Comparison of ENCODE assay signal across 19 cellular contexts in genomic region chr11:11037162-11037732, GRCh38.
DNase-seq lines count a peak whose midpoint lies in the region; ATAC-seq and TF ChIP-seq lines count a peak whose summit lies in the region.
"Had no signal": no experiment of that assay in that cellular context is flagged by ENCODE, and none has a peak within 500 bp of the region (broad histone marks: within the 10 kb centered on the region; RNA-seq: fewer than 3 reads in every experiment).

No MANE protein-coding gene starts in this region.

- WGBS in esophagus muscularis mucosa: 50% methylated on average over 1 of the region's 4 CpGs

- no peak for TF ChIP-seq EP300 in esophagus muscularis mucosa (IDR thresholded peaks at IDR 0.05)

- intact Hi-C loops in activated CD8-positive, alpha-beta T cell treated with anti-CD3 and anti-CD28 coated beads for 36 hours (cut with micrococcal nuclease): loop anchor here (2.0 to 5.0 kb wide), 2 partner anchors 120 to 225 kb away; no protein-coding TSS in a partner anchor
- intact Hi-C loops in esophagus muscularis mucosa (cut with DNase I): loop anchor here (5.0 to 10.0 kb wide), 4 partner anchors 45 to 588 kb away; partner anchors contain the start of gene GALNT18

- peaks cover 2% of the 10 kb centered on the region for H3K4me1 Mint-ChIP-seq in activated CD8-positive, alpha-beta T cell treated with anti-CD3 and anti-CD28 coated beads, Interleukin-2, amount 10 ng/mL, durations not matched to agents 7 days and 5 days (ENCODE audit: low read depth)
- peaks cover 4% of the 10 kb centered on the region for H3K4me1 Mint-ChIP-seq in activated CD8-positive, alpha-beta T cell treated with anti-CD3 and anti-CD28 coated beads for 36 hours (ENCODE audit: low read depth)
- no peaks in the 10 kb centered on the region for H3K4me1 Mint-ChIP-seq in T-helper 2 cell treated with Interferon-gamma antibody and Interleukin-4, amounts not matched to agents 5 μg/mL and 100 μg/mL, for 36 hours (ENCODE audit: low read depth)
- H3K4me1 Mint-ChIP-seq: B cell had no signal

- peak; percentile 33 for ATAC-seq in activated CD8-positive, alpha-beta T cell treated with anti-CD3 and anti-CD28 coated beads, Interleukin-2, amount 10 ng/mL, durations not matched to agents 7 days and 5 days
- ATAC-seq in activated CD8-positive, alpha-beta T cell treated with anti-CD3 and anti-CD28 coated beads for 36 hours: no peak

- peaks cover 3% of the 10 kb centered on the region for H3K27me3 Mint-ChIP-seq in activated CD8-positive, alpha-beta T cell treated with anti-CD3 and anti-CD28 coated beads, Interleukin-2, amount 10 ng/mL, durations not matched to agents 7 days and 5 days (ENCODE audit: low read depth)
- H3K27me3 Mint-ChIP-seq in activated CD8-positive, alpha-beta T cell treated with anti-CD3 and anti-CD28 coated beads for 36 hours: no peaks in the 10 kb centered on the region
- H3K27me3 Mint-ChIP-seq in T-helper 2 cell treated with Interferon-gamma antibody and Interleukin-4, amounts not matched to agents 5 μg/mL and 100 μg/mL, for 36 hours (ENCODE audit: low read depth): peaks cover 3% of the 10 kb centered on the region
- H3K27me3 Mint-ChIP-seq: activated naive CD8-positive, alpha-beta T cell treated with anti-CD3 and anti-CD28 coated beads for 36 hours; stimulated activated naive CD8-positive, alpha-beta T cell treated with anti-CD3 and anti-CD28 coated beads, Interleukin-15, amount 100 ng/mL, for 72 hours had no signal

- no peak for TF ChIP-seq POLR2A in esophagus muscularis mucosa (IDR thresholded peaks at IDR 0.05; ENCODE audit: low read depth)

- H3K36me3 ChIP-seq in esophagus muscularis mucosa: no peaks in the 10 kb centered on the region
- H3K36me3 ChIP-seq in skeletal muscle tissue (ENCODE audit: control insufficient read depth in 3 of 3, insufficient read depth in 3 of 3, low read length in 3 of 3): no peaks in the 10 kb centered on the region
- H3K36me3 ChIP-seq: colonic mucosa had no signal

- no peak overlapping the region for H3K27ac Mint-ChIP-seq in activated CD8-positive, alpha-beta T cell treated with anti-CD3 and anti-CD28 coated beads, Interleukin-2, amount 10 ng/mL, durations not matched to agents 7 days and 5 days
- no peak overlapping the region for H3K27ac Mint-ChIP-seq in activated CD8-positive, alpha-beta T cell treated with anti-CD3 and anti-CD28 coated beads for 36 hours
- H3K27ac Mint-ChIP-seq in T-helper 2 cell treated with Interferon-gamma antibody and Interleukin-4, amounts not matched to agents 5 μg/mL and 100 μg/mL, for 36 hours: no peak overlapping the region
- H3K27ac Mint-ChIP-seq: activated CD4-positive, alpha-beta memory T cell treated with anti-CD3 and anti-CD28 coated beads for 36 hours; activated naive CD8-positive, alpha-beta T cell treated with anti-CD3 and anti-CD28 coated beads for 36 hours; B cell had no signal

- no peak overlapping the region for H3K4me3 ChIP-seq in Jurkat, Clone E6-1 (ENCODE audit: low read length)
- H3K4me3 ChIP-seq in esophagus muscularis mucosa (no peak overlapping the region), skeletal muscle tissue (ENCODE audit: low read length in 3 of 3) (no peak overlapping the region)
- H3K4me3 ChIP-seq: body of pancreas, colonic mucosa, GM12878, K562 had no signal

- peak overlapping the region in 2 of 3 donors; percentile 38 to 69 for H3K9ac ChIP-seq in skeletal muscle tissue (ENCODE audit: low read depth in 1 of 3, low read length in 3 of 3)

- H3K27me3 ChIP-seq in esophagus muscularis mucosa: no peaks in the 10 kb centered on the region
- no peaks in the 10 kb centered on the region for H3K27me3 ChIP-seq in skeletal muscle tissue (ENCODE audit: control insufficient read depth in 3 of 3, insufficient read depth in 3 of 3, low read length in 3 of 3)
- H3K27me3 ChIP-seq: body of pancreas, colonic mucosa had no signal

- H3K36me3 Mint-ChIP-seq in activated CD8-positive, alpha-beta T cell treated with anti-CD3 and anti-CD28 coated beads, Interleukin-2, amount 10 ng/mL, durations not matched to agents 7 days and 5 days (ENCODE audit: low read depth): no peaks in the 10 kb centered on the region
- no peaks in the 10 kb centered on the region for H3K36me3 Mint-ChIP-seq in activated CD8-positive, alpha-beta T cell treated with anti-CD3 and anti-CD28 coated beads for 36 hours (ENCODE audit: low read depth)
- no peaks in the 10 kb centered on the region for H3K36me3 Mint-ChIP-seq in T-helper 2 cell treated with Interferon-gamma antibody and Interleukin-4, amounts not matched to agents 5 μg/mL and 100 μg/mL, for 36 hours (ENCODE audit: low read depth)
- H3K36me3 Mint-ChIP-seq: activated CD4-positive, alpha-beta memory T cell treated with anti-CD3 and anti-CD28 coated beads for 36 hours; activated naive CD8-positive, alpha-beta T cell treated with anti-CD3 and anti-CD28 coated beads for 36 hours had no signal

- DNase-seq in activated CD8-positive, alpha-beta T cell treated with anti-CD3 and anti-CD28 coated beads, Interleukin-2, amount 10 ng/mL, durations not matched to agents 7 days and 5 days: no peak
- no peak for DNase-seq in activated CD8-positive, alpha-beta T cell treated with anti-CD3 and anti-CD28 coated beads for 36 hours
- peak; percentile 54 for DNase-seq in Jurkat, Clone E6-1 (ENCODE audit: low read depth, low spot score)
- DNase-seq in esophagus muscularis mucosa (ENCODE audit: extremely low spot score): peak; percentile 26
- DNase-seq in NCI-H446 treated with DMSO at 0.1 percent for 48 hours (lab: John Stamatoyannopoulos, UW): no peak
- DNase-seq in dermis blood vessel endothelial cell: no peak
- no peak for DNase-seq in T-helper 2 cell treated with Interferon-gamma antibody and Interleukin-4, amounts not matched to agents 5 μg/mL and 100 μg/mL, for 36 hours (ENCODE audit: low spot score)
- DNase-seq: Right ventricle myocardium superior had no signal

- CTCF ChIA-PET in activated CD8-positive, alpha-beta T cell treated with anti-CD3 and anti-CD28 coated beads, Interleukin-2, amount 10 ng/mL, durations not matched to agents 7 days and 5 days (lab: Charles Lee): interaction anchor here (0.7 to 6.6 kb wide), 24 partner anchors 9 to 750 kb away, joined by 3 to 75 read pairs (median 5); no protein-coding TSS in a partner anchor
- CTCF ChIA-PET in activated CD8-positive, alpha-beta T cell treated with anti-CD3 and anti-CD28 coated beads for 36 hours (lab: Charles Lee): interaction anchor here (0.8 to 5.7 kb wide), 20 partner anchors 9 to 884 kb away, joined by 3 to 58 read pairs (median 4); no protein-coding TSS in a partner anchor

- peak overlapping the region; percentile 69 to 80 (median 78) for H3K27ac ChIP-seq in esophagus muscularis mucosa (replicated peaks in 1 of 4)
- peak overlapping the region; percentile 15 for H3K27ac ChIP-seq in skeletal muscle tissue (ENCODE audit: low read depth, low read length)
- H3K27ac ChIP-seq: body of pancreas, colonic mucosa, HL-60 had no signal

- no peaks in the 10 kb centered on the region for H3K9me3 ChIP-seq in esophagus muscularis mucosa
- no peaks in the 10 kb centered on the region for H3K9me3 ChIP-seq in skeletal muscle tissue (ENCODE audit: control insufficient read depth in 3 of 3, low read length in 3 of 3)
- H3K9me3 ChIP-seq: body of pancreas, colonic mucosa had no signal

- TF ChIP-seq CTCF in activated CD8-positive, alpha-beta T cell treated with anti-CD3 and anti-CD28 coated beads for 36 hours (IDR thresholded peaks at IDR 0.05): no peak
- TF ChIP-seq CTCF in esophagus muscularis mucosa (IDR thresholded peaks at IDR 0.05): no peak

- H3K9me3 Mint-ChIP-seq in activated CD8-positive, alpha-beta T cell treated with anti-CD3 and anti-CD28 coated beads, Interleukin-2, amount 10 ng/mL, durations not matched to agents 7 days and 5 days (ENCODE audit: insufficient read depth): no peaks in the 10 kb centered on the region
- H3K9me3 Mint-ChIP-seq in activated CD8-positive, alpha-beta T cell treated with anti-CD3 and anti-CD28 coated beads for 36 hours: no peaks in the 10 kb centered on the region
- no peaks in the 10 kb centered on the region for H3K9me3 Mint-ChIP-seq in T-helper 2 cell treated with Interferon-gamma antibody and Interleukin-4, amounts not matched to agents 5 μg/mL and 100 μg/mL, for 36 hours
- H3K9me3 Mint-ChIP-seq: activated CD4-positive, alpha-beta memory T cell treated with anti-CD3 and anti-CD28 coated beads for 36 hours; activated naive CD8-positive, alpha-beta T cell treated with anti-CD3 and anti-CD28 coated beads for 36 hours; activated T-cell treated with anti-CD3 and anti-CD28 coated beads, Interleukin-2, amount 50 U/mL, for 4 hours; stimulated activated naive CD8-positive, alpha-beta T cell treated with anti-CD3 and anti-CD28 coated beads, Interleukin-15, amount 100 ng/mL, for 72 hours had no signal

- H3K4me1 ChIP-seq in esophagus muscularis mucosa (peaks cover 9 to 41% (median 35%) of the 10 kb centered on the region in 4 donors), skeletal muscle tissue (ENCODE audit: control insufficient read depth in 3 of 3, insufficient read depth in 3 of 3, low read length in 3 of 3) (peaks cover 20 to 28% (median 22%) of the 10 kb centered on the region in 3 donors)
- H3K4me1 ChIP-seq: body of pancreas, colonic mucosa had no signal

- H3K4me3 Mint-ChIP-seq in activated CD8-positive, alpha-beta T cell treated with anti-CD3 and anti-CD28 coated beads, Interleukin-2, amount 10 ng/mL, durations not matched to agents 7 days and 5 days: no peak overlapping the region
- no peak overlapping the region for H3K4me3 Mint-ChIP-seq in activated CD8-positive, alpha-beta T cell treated with anti-CD3 and anti-CD28 coated beads for 36 hours
- H3K4me3 Mint-ChIP-seq in T-helper 2 cell treated with Interferon-gamma antibody and Interleukin-4, amounts not matched to agents 5 μg/mL and 100 μg/mL, for 36 hours: no peak overlapping the region
- H3K4me3 Mint-ChIP-seq: activated CD4-positive, alpha-beta memory T cell treated with anti-CD3 and anti-CD28 coated beads for 36 hours; activated naive CD8-positive, alpha-beta T cell treated with anti-CD3 and anti-CD28 coated beads for 36 hours; activated T-cell treated with anti-CD3 and anti-CD28 coated beads, Interleukin-2, amount 50 U/mL, for 4 hours; B cell; stimulated activated naive CD8-positive, alpha-beta T cell treated with anti-CD3 and anti-CD28 coated beads, Interleukin-15, amount 100 ng/mL, for 72 hours had no signal

- POLR2A ChIA-PET in activated CD8-positive, alpha-beta T cell treated with anti-CD3 and anti-CD28 coated beads, Interleukin-2, amount 10 ng/mL, durations not matched to agents 7 days and 5 days (lab: Charles Lee): no interaction called here
- POLR2A ChIA-PET in activated CD8-positive, alpha-beta T cell treated with anti-CD3 and anti-CD28 coated beads for 36 hours (lab: Charles Lee): interaction anchor here (1.0 kb wide), 1 partner anchor 106 kb away, joined by 3 read pairs; no protein-coding TSS in a partner anchor

Comparison
In these comparisons a context has a peak if more than half of its experiments do, and no peak if none do; other contexts are left out.
1. DNase-seq: peak in Jurkat, Clone E6-1 (single experiment) and esophagus muscularis mucosa (single experiment); none in activated CD8-positive, alpha-beta T cell treated with anti-CD3 and anti-CD28 coated beads, Interleukin-2, amount 10 ng/mL, durations not matched to agents 7 days and 5 days (single experiment), activated CD8-positive, alpha-beta T cell treated with anti-CD3 and anti-CD28 coated beads for 36 hours (single experiment), NCI-H446 treated with DMSO at 0.1 percent for 48 hours (single experiment), dermis blood vessel endothelial cell (single experiment) and T-helper 2 cell treated with Interferon-gamma antibody and Interleukin-4, amounts not matched to agents 5 μg/mL and 100 μg/mL, for 36 hours (single experiment).